Comparison of ENCODE assay signal across 11 cellular contexts in genomic region chr2:240992572-240993291, GRCh38. TPM values are rescaled to one million over a fixed set of nuclear protein-coding genes. Genes with fewer than 3 reads are reported as not detected.
DNase-seq lines count a peak whose midpoint lies in the region; ATAC-seq and TF ChIP-seq lines count a peak whose summit lies in the region.
"Had no signal": no experiment of that assay in that cellular context is flagged by ENCODE, and none has a peak within 500 bp of the region (broad histone marks: within the 10 kb centered on the region; RNA-seq: fewer than 3 reads in every experiment).

No MANE protein-coding gene starts in this region.

- no peak overlapping the region for H3K4me3 ChIP-seq in transverse colon

- no peaks in the 10 kb centered on the region for H3K27me3 ChIP-seq in transverse colon

- peaks cover 6% of the 10 kb centered on the region for H3K27me3 Mint-ChIP-seq in activated CD8-positive, alpha-beta memory T cell treated with anti-CD3 and anti-CD28 coated beads, Interleukin-2, amount 10 ng/mL, durations not matched to agents 7 days and 5 days
- no peaks in the 10 kb centered on the region for H3K27me3 Mint-ChIP-seq in MCF 10A (ENCODE audit: insufficient read depth, unreplicated experiment)
- peaks cover 0 to 3% of the 10 kb centered on the region in 2 donors for H3K27me3 Mint-ChIP-seq in natural killer cell treated with Interleukin-12 subunit alpha and Interleukin-12 subunit beta and Interleukin-15 and Interleukin-18, amount 100 ng/mL, for 72 hours

- WGBS in transverse colon (ENCODE audit: low coverage in 1 of 2), 2 donors: 82% methylated on average over 20 of the region's 20 CpGs; no CpG with 5 or more reads in 1 of the 2 donors

- CTCF ChIA-PET in activated CD8-positive, alpha-beta memory T cell treated with anti-CD3 and anti-CD28 coated beads, Interleukin-2, amount 10 ng/mL, durations not matched to agents 7 days and 5 days (lab: Charles Lee): no interaction called here
- CTCF ChIA-PET in MCF 10A (lab: Yijun Ruan, JAX): no interaction called here

- no peaks in the 10 kb centered on the region for H3K9me3 Mint-ChIP-seq in activated CD8-positive, alpha-beta memory T cell treated with anti-CD3 and anti-CD28 coated beads, Interleukin-2, amount 10 ng/mL, durations not matched to agents 7 days and 5 days (ENCODE audit: low read depth)
- H3K9me3 Mint-ChIP-seq in MCF 10A (ENCODE audit: unreplicated experiment): no peaks in the 10 kb centered on the region
- no peaks in the 10 kb centered on the region for H3K9me3 Mint-ChIP-seq in natural killer cell treated with Interleukin-12 subunit alpha and Interleukin-12 subunit beta and Interleukin-15 and Interleukin-18, amount 100 ng/mL, for 72 hours
- H3K9me3 Mint-ChIP-seq: nephron had no signal

- H3K36me3 ChIP-seq in transverse colon: no peaks in the 10 kb centered on the region

- TF ChIP-seq EP300 in transverse colon (IDR thresholded peaks at IDR 0.05; ENCODE audit: low read depth): no peak

- H3K27ac ChIP-seq in transverse colon: peak overlapping the region in 3 of 4 donors; percentile 47 to 58 (median 53)

- H3K36me3 Mint-ChIP-seq in activated CD8-positive, alpha-beta memory T cell treated with anti-CD3 and anti-CD28 coated beads, Interleukin-2, amount 10 ng/mL, durations not matched to agents 7 days and 5 days: no peaks in the 10 kb centered on the region
- no peaks in the 10 kb centered on the region for H3K36me3 Mint-ChIP-seq in MCF 10A (ENCODE audit: insufficient read depth, unreplicated experiment)
- no peaks in the 10 kb centered on the region for H3K36me3 Mint-ChIP-seq in natural killer cell treated with Interleukin-12 subunit alpha and Interleukin-12 subunit beta and Interleukin-15 and Interleukin-18, amount 100 ng/mL, for 72 hours

- intact Hi-C loops in MCF 10A (cut with micrococcal nuclease): no loop called here
- intact Hi-C loops in transverse colon (cut with DNase I; ENCODE audit: low total_unique reads): no loop called here

- H3K27ac Mint-ChIP-seq in activated CD8-positive, alpha-beta memory T cell treated with anti-CD3 and anti-CD28 coated beads, Interleukin-2, amount 10 ng/mL, durations not matched to agents 7 days and 5 days: no peak overlapping the region
- peak overlapping the region; percentile 91 for H3K27ac Mint-ChIP-seq in MCF 10A (ENCODE audit: low read depth, unreplicated experiment)
- H3K27ac Mint-ChIP-seq in natural killer cell treated with Interleukin-12 subunit alpha and Interleukin-12 subunit beta and Interleukin-15 and Interleukin-18, amount 100 ng/mL, for 72 hours: no peak overlapping the region

- peak; percentile 24 for DNase-seq in activated CD8-positive, alpha-beta memory T cell treated with anti-CD3 and anti-CD28 coated beads, Interleukin-2, amount 50 U/mL, for 4 hours
- no peak for DNase-seq in activated CD8-positive, alpha-beta memory T cell treated with anti-CD3 and anti-CD28 coated beads, Interleukin-2, amount 10 ng/mL, durations not matched to agents 7 days and 5 days
- no peak for DNase-seq in MCF 10A (ENCODE audit: unreplicated experiment)
- DNase-seq in natural killer cell treated with Interleukin-12 subunit alpha and Interleukin-12 subunit beta and Interleukin-15 and Interleukin-18, amount 100 ng/mL, for 72 hours (ENCODE audit: low spot score): peak; percentile 49
- no peak for DNase-seq in transverse colon
- no peak for DNase-seq in NCI-H128 (lab: John Stamatoyannopoulos, UW; ENCODE audit: unreplicated experiment)
- DNase-seq in NCI-H1105 treated with DMSO at 0.1 percent for 48 hours (lab: John Stamatoyannopoulos, UW): no peak
- DNase-seq: activated CD4-positive, alpha-beta T cell treated with anti-CD3 and anti-CD28 coated beads for 4 hours; stimulated activated CD4-positive, alpha-beta T cell treated with anti-CD3 and anti-CD28 coated beads, Interleukin-2, amount 100 ng/mL, for 48 hours had no signal

- no peak overlapping the region for H3K4me3 Mint-ChIP-seq in activated CD8-positive, alpha-beta memory T cell treated with anti-CD3 and anti-CD28 coated beads, Interleukin-2, amount 10 ng/mL, durations not matched to agents 7 days and 5 days
- no peak overlapping the region for H3K4me3 Mint-ChIP-seq in MCF 10A (ENCODE audit: unreplicated experiment)
- H3K4me3 Mint-ChIP-seq in natural killer cell treated with Interleukin-12 subunit alpha and Interleukin-12 subunit beta and Interleukin-15 and Interleukin-18, amount 100 ng/mL, for 72 hours: no peak overlapping the region
- H3K4me3 Mint-ChIP-seq: nephron had no signal

- POLR2A ChIA-PET in MCF 10A (lab: Yijun Ruan, JAX): no interaction called here

- no peak for TF ChIP-seq POLR2A in transverse colon (IDR thresholded peaks at IDR 0.05)

- H3K9me3 ChIP-seq in transverse colon: no peaks in the 10 kb centered on the region

- H3K4me1 ChIP-seq in transverse colon: peaks cover 5 to 36% (median 7%) of the 10 kb centered on the region in 4 donors

- TF ChIP-seq CTCF in MCF 10A (IDR thresholded peaks at IDR 0.05; ENCODE audit: unreplicated experiment) (no peak), transverse colon (IDR thresholded peaks at IDR 0.05) (no peak)

- in situ Hi-C loops in transverse colon (cut with MboI; ENCODE audit: low pct_ligation_motif_present in 1 of 4, low pct_unique_long_range_greater_than_20kb in 1 of 4, low sequenced_read_pairs in 3 of 4): no loop called here

- peaks cover 2% of the 10 kb centered on the region for H3K4me1 Mint-ChIP-seq in activated CD8-positive, alpha-beta memory T cell treated with anti-CD3 and anti-CD28 coated beads, Interleukin-2, amount 10 ng/mL, durations not matched to agents 7 days and 5 days
- peaks cover 18% of the 10 kb centered on the region for H3K4me1 Mint-ChIP-seq in MCF 10A (ENCODE audit: insufficient read depth, unreplicated experiment)
- H3K4me1 Mint-ChIP-seq in natural killer cell treated with Interleukin-12 subunit alpha and Interleukin-12 subunit beta and Interleukin-15 and Interleukin-18, amount 100 ng/mL, for 72 hours (ENCODE audit: low read depth in 2 of 2): no peaks in the 10 kb centered on the region

- no peak for ATAC-seq in activated CD8-positive, alpha-beta memory T cell treated with anti-CD3 and anti-CD28 coated beads, Interleukin-2, amount 10 ng/mL, durations not matched to agents 7 days and 5 days
- ATAC-seq in natural killer cell treated with Interleukin-12 subunit alpha and Interleukin-12 subunit beta and Interleukin-15 and Interleukin-18, amount 100 ng/mL, for 72 hours: no peak
- ATAC-seq in GM21390 (IDR thresholded peaks at IDR 0.05; ENCODE audit: unreplicated experiment): no peak

- no TSS peak for BruUV-seq in MCF 10A (replicated peaks; lab: Mats Ljungman, UMichigan)

RNA-seq across cellular contexts. Expression of gene SNED1, which starts 5.7 kb away (rescaled TPM):
- total RNA-seq in activated CD8-positive, alpha-beta memory T cell treated with anti-CD3 and anti-CD28 coated beads, Interleukin-2, amount 10 ng/mL, durations not matched to agents 7 days and 5 days: 1 to 10 TPM; 3.6 to 4.6 TPM
- total RNA-seq in MCF 10A (2022) (18.0 and 22.0 TPM in 2 replicates), transverse colon (10 to 100 TPM in 3 of 4 donors, 1 to 10 TPM in 1; 8.2 to 65.5 (median 30.0) TPM)
- under 1 TPM in 1 of 2 donors, not detected in 1; 0.14 TPM for total RNA-seq in natural killer cell treated with Interleukin-12 subunit alpha and Interleukin-12 subunit beta and Interleukin-15 and Interleukin-18, amount 100 ng/mL, for 72 hours

Comparison
In these comparisons a context has a peak if more than half of its experiments do, and no peak if none do; other contexts are left out.
1. DNase-seq: peak in activated CD8-positive, alpha-beta memory T cell treated with anti-CD3 and anti-CD28 coated beads, Interleukin-2, amount 50 U/mL, for 4 hours (single experiment) and natural killer cell treated with Interleukin-12 subunit alpha and Interleukin-12 subunit beta and Interleukin-15 and Interleukin-18, amount 100 ng/mL, for 72 hours (single experiment); none in activated CD8-positive, alpha-beta memory T cell treated with anti-CD3 and anti-CD28 coated beads, Interleukin-2, amount 10 ng/mL, durations not matched to agents 7 days and 5 days (single experiment), MCF 10A (single experiment), transverse colon (single experiment), NCI-H128 (single experiment) and NCI-H1105 treated with DMSO at 0.1 percent for 48 hours (single experiment).
2. RNA of gene SNED1, which starts 5.7 kb away (total RNA-seq): 8.2 to 65.5 TPM in transverse colon, 18.0 to 22.0 TPM in MCF 10A and 3.6 to 4.6 TPM in activated CD8-positive, alpha-beta memory T cell treated with anti-CD3 and anti-CD28 coated beads, Interleukin-2, amount 10 ng/mL, durations not matched to agents 7 days and 5 days; 0.14 TPM in natural killer cell treated with Interleukin-12 subunit alpha and Interleukin-12 subunit beta and Interleukin-15 and Interleukin-18, amount 100 ng/mL, for 72 hours; every median in the first group is over 4 times any median in the second.